Comparison of ENCODE assay signal across 27 cellular contexts in the genomic region with DNA sequence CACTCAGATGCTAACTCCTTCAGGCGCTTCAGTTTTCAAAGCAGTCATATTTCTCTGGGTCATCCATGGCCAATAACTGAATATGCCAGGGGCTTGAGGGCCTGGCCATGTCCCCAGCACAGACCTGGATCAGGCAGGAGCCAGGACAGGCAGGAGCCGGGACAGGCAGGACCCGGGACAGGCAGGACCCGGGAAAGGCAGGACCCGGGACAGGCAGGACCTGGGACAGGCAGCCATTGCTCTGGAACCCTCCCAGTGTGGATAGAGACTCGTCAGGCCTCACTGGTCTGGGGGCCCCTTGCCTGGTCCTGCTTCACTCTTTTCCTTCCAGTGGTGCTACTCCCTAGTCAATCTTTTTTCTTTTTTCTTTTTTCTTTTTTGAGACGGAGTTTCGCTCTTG.
"Had no signal": no experiment of that assay in that cellular context is flagged by ENCODE, and none has a peak within 500 bp of the region (broad histone marks: within the 10 kb centered on the region; RNA-seq: fewer than 3 reads in every experiment).

No MANE protein-coding gene starts in this region.

- H3K27ac Mint-ChIP-seq: immature natural killer cell; naive thymus-derived CD4-positive, alpha-beta T cell; nephron progenitor cell; neural progenitor cell; stimulated activated effector memory CD8-positive, alpha-beta T cell treated with anti-CD3 and anti-CD28 coated beads, Interleukin-12 subunit alpha, Interleukin-12 subunit beta, amount 100 ng/mL, for 72 hours; stimulated activated naive CD8-positive, alpha-beta T cell treated with anti-CD3 and anti-CD28 coated beads, Interleukin-15, Interleukin-2, amounts not matched to agents 100 ng/mL and 50 ng/mL, for 24 hours had no signal

- H3K9me3 Mint-ChIP-seq: immature natural killer cell; nephron progenitor cell; stimulated activated effector memory CD8-positive, alpha-beta T cell treated with anti-CD3 and anti-CD28 coated beads, Interleukin-12 subunit alpha, Interleukin-12 subunit beta, amount 100 ng/mL, for 72 hours; stimulated activated naive CD8-positive, alpha-beta T cell treated with anti-CD3 and anti-CD28 coated beads, Interleukin-15, Interleukin-2, amounts not matched to agents 100 ng/mL and 50 ng/mL, for 24 hours had no signal

- H3K9me3 ChIP-seq: left lung, mucosa of descending colon, ovary, prostate gland, suprapubic skin, thoracic aorta, tibial artery, uterus had no signal

- H3K4me2 ChIP-seq: neural progenitor cell had no signal

- H3K27ac ChIP-seq: left lung, neural progenitor cell, ovary, prostate gland, skin epidermis, suprapubic skin, thoracic aorta, tibial artery, uterus had no signal

- DNase-seq: hypothalamus; immature natural killer cell; kidney; left colon; left lung; mesendoderm; midbrain; mucosa of descending colon; naive thymus-derived CD4-positive, alpha-beta T cell; nephron progenitor cell; ovary; retina; right cardiac atrium; stimulated activated CD4-positive, alpha-beta T cell treated with anti-CD3 and anti-CD28 coated beads, Interleukin-4, amount 100 ng/mL, for 24 hours; stimulated activated naive CD4-positive, alpha-beta T cell; trophoblast cell; uterus had no signal

- H2AFZ ChIP-seq: neural progenitor cell had no signal

- H3K9ac ChIP-seq: neural progenitor cell had no signal

- ATAC-seq: left colon; left lung; mucosa of descending colon; naive thymus-derived CD4-positive, alpha-beta T cell; right cardiac atrium; sciatic nerve; stimulated activated effector memory CD8-positive, alpha-beta T cell treated with anti-CD3 and anti-CD28 coated beads, Interleukin-12 subunit alpha, Interleukin-12 subunit beta, amount 100 ng/mL, for 72 hours had no signal

- H3K27me3 ChIP-seq: ovary, uterus had no signal

- H3K4me1 ChIP-seq: prostate gland, uterus had no signal

- H3K36me3 Mint-ChIP-seq: immature natural killer cell; naive thymus-derived CD4-positive, alpha-beta T cell; neural progenitor cell; stimulated activated effector memory CD8-positive, alpha-beta T cell treated with anti-CD3 and anti-CD28 coated beads, Interleukin-12 subunit alpha, Interleukin-12 subunit beta, amount 100 ng/mL, for 72 hours had no signal

- H3K36me3 ChIP-seq: left lung, neural progenitor cell, ovary, prostate gland, suprapubic skin, thoracic aorta, tibial artery, uterus had no signal

- H3K4me3 Mint-ChIP-seq: immature natural killer cell; nephron progenitor cell; neural progenitor cell; stimulated activated effector memory CD8-positive, alpha-beta T cell treated with anti-CD3 and anti-CD28 coated beads, Interleukin-12 subunit alpha, Interleukin-12 subunit beta, amount 100 ng/mL, for 72 hours; stimulated activated naive CD8-positive, alpha-beta T cell treated with anti-CD3 and anti-CD28 coated beads, Interleukin-15, Interleukin-2, amounts not matched to agents 100 ng/mL and 50 ng/mL, for 24 hours had no signal

- H3K4me3 ChIP-seq: left lung, lung, mucosa of descending colon, neural progenitor cell, ovary, prostate gland, skin epidermis, suprapubic skin, thoracic aorta, tibial artery, uterus had no signal
